30 cellular contexts compared by ENCODE assay signal in genomic region chr1:81573458-81573857, GRCh38.
"Had no signal": no experiment of that assay in that cellular context is flagged by ENCODE, and none has a peak within 500 bp of the region (broad histone marks: within the 10 kb centered on the region; RNA-seq: fewer than 3 reads in every experiment).

No MANE protein-coding gene starts in this region.

- H3K4me1 Mint-ChIP-seq: activated CD4-positive, alpha-beta T cell treated with anti-CD3 and anti-CD28 coated beads for 36 hours; activated CD4-positive, alpha-beta T cell treated with anti-CD3 and anti-CD28 coated beads, Interleukin-2, amount 10 ng/mL, durations not matched to agents 24 days and 14 days; activated CD8-positive, alpha-beta memory T cell treated with anti-CD3 and anti-CD28 coated beads, Interleukin-2, amount 10 ng/mL, durations not matched to agents 7 days and 5 days; activated naive CD4-positive, alpha-beta T cell treated with anti-CD3 and anti-CD28 coated beads, Interleukin-2, amount 50 U/mL, for 24 hours; activated naive CD8-positive, alpha-beta T cell treated with anti-CD3 and anti-CD28 coated beads for 36 hours; activated naive CD8-positive, alpha-beta T cell treated with anti-CD3 and anti-CD28 coated beads, Interleukin-2, amount 50 U/mL, for 24 hours; T-helper 17 cell had no signal

- H3K27ac ChIP-seq: adrenal gland, body of pancreas, colonic mucosa had no signal

- H3K9me3 ChIP-seq: adrenal gland, body of pancreas, colonic mucosa had no signal

- H3K36me3 ChIP-seq: adrenal gland, colonic mucosa had no signal

- H3K36me3 Mint-ChIP-seq: activated CD4-positive, alpha-beta memory T cell treated with anti-CD3 and anti-CD28 coated beads for 36 hours; activated CD8-positive, alpha-beta memory T cell treated with anti-CD3 and anti-CD28 coated beads, Interleukin-2, amount 10 ng/mL, durations not matched to agents 7 days and 5 days; activated naive CD4-positive, alpha-beta T cell treated with anti-CD3 and anti-CD28 coated beads, Interleukin-2, amount 50 U/mL, for 24 hours; activated naive CD8-positive, alpha-beta T cell treated with anti-CD3 and anti-CD28 coated beads for 36 hours had no signal

- H3K27ac Mint-ChIP-seq: activated CD4-positive, alpha-beta memory T cell treated with anti-CD3 and anti-CD28 coated beads for 36 hours; activated CD4-positive, alpha-beta T cell treated with anti-CD3 and anti-CD28 coated beads for 36 hours; activated CD4-positive, alpha-beta T cell treated with anti-CD3 and anti-CD28 coated beads, Interleukin-2, amount 10 ng/mL, durations not matched to agents 24 days and 14 days; activated CD8-positive, alpha-beta memory T cell treated with anti-CD3 and anti-CD28 coated beads, Interleukin-2, amount 10 ng/mL, durations not matched to agents 7 days and 5 days; activated CD8-positive, alpha-beta T cell treated with anti-CD3 and anti-CD28 coated beads, Interleukin-2, amount 10 ng/mL, durations not matched to agents 7 days and 5 days; activated naive CD4-positive, alpha-beta T cell treated with anti-CD3 and anti-CD28 coated beads for 36 hours; activated naive CD4-positive, alpha-beta T cell treated with anti-CD3 and anti-CD28 coated beads, Interleukin-2, amount 50 U/mL, for 24 hours; activated naive CD8-positive, alpha-beta T cell treated with anti-CD3 and anti-CD28 coated beads for 36 hours; activated naive CD8-positive, alpha-beta T cell treated with anti-CD3 and anti-CD28 coated beads, Interleukin-2, amount 50 U/mL, for 24 hours; activated T-helper 1 cell treated with anti-CD3 and anti-CD28 coated beads, Interleukin-12 subunit alpha, Interleukin-12 subunit beta, Interleukin-2, Interleukin-4 antibody, amounts not matched to agents 30 ng/mL and 10 ng/mL and 1 ng/mL, durations not matched to agents 14 hours and 24 hours and 36 hours; activated T-helper 2 cell treated with anti-CD3 and anti-CD28 coated beads, Interferon-gamma antibody, Interleukin-2, Interleukin-4, amounts not matched to agents 10 μg/mL and 5 μg/mL and 100 μg/mL, durations not matched to agents 14 hours and 24 hours and 36 hours; T-helper 17 cell had no signal

- H3K4me3 ChIP-seq: adrenal gland, body of pancreas, colonic mucosa had no signal

- H3K4me1 ChIP-seq: adrenal gland, body of pancreas, colonic mucosa had no signal

- ATAC-seq: activated CD4-positive, alpha-beta T cell treated with anti-CD3 and anti-CD28 coated beads for 36 hours; activated CD8-positive, alpha-beta memory T cell treated with anti-CD3 and anti-CD28 coated beads, Interleukin-2, amount 10 ng/mL, durations not matched to agents 7 days and 5 days; activated CD8-positive, alpha-beta T cell treated with anti-CD3 and anti-CD28 coated beads, Interleukin-2, amount 10 ng/mL, durations not matched to agents 7 days and 5 days; activated naive CD8-positive, alpha-beta T cell treated with anti-CD3 and anti-CD28 coated beads, Interleukin-2, amount 50 U/mL, for 24 hours; body of pancreas; esophagus mucosa; T-helper 17 cell had no signal

- H3K27me3 ChIP-seq: adrenal gland, body of pancreas, colonic mucosa had no signal

- H3K4me3 Mint-ChIP-seq: activated CD4-positive, alpha-beta memory T cell treated with anti-CD3 and anti-CD28 coated beads for 36 hours; activated CD4-positive, alpha-beta T cell treated with anti-CD3 and anti-CD28 coated beads for 36 hours; activated CD4-positive, alpha-beta T cell treated with anti-CD3 and anti-CD28 coated beads, Interleukin-2, amount 10 ng/mL, durations not matched to agents 24 days and 14 days; activated CD8-positive, alpha-beta memory T cell treated with anti-CD3 and anti-CD28 coated beads, Interleukin-2, amount 10 ng/mL, durations not matched to agents 7 days and 5 days; activated CD8-positive, alpha-beta T cell treated with anti-CD3 and anti-CD28 coated beads, Interleukin-2, amount 10 ng/mL, durations not matched to agents 7 days and 5 days; activated naive CD4-positive, alpha-beta T cell treated with anti-CD3 and anti-CD28 coated beads for 36 hours; activated naive CD4-positive, alpha-beta T cell treated with anti-CD3 and anti-CD28 coated beads, Interleukin-2, amount 50 U/mL, for 24 hours; activated naive CD8-positive, alpha-beta T cell treated with anti-CD3 and anti-CD28 coated beads for 36 hours; activated naive CD8-positive, alpha-beta T cell treated with anti-CD3 and anti-CD28 coated beads, Interleukin-2, amount 50 U/mL, for 24 hours; activated T-helper 1 cell treated with anti-CD3 and anti-CD28 coated beads, Interleukin-12 subunit alpha, Interleukin-12 subunit beta, Interleukin-2, Interleukin-4 antibody, amounts not matched to agents 30 ng/mL and 10 ng/mL and 1 ng/mL, durations not matched to agents 14 hours and 24 hours and 36 hours; T-helper 17 cell had no signal

- DNase-seq: activated CD4-positive, alpha-beta memory T cell treated with anti-CD3 and anti-CD28 coated beads for 36 hours; activated CD4-positive, alpha-beta T cell treated with anti-CD3 and anti-CD28 coated beads for 36 hours; activated CD4-positive, alpha-beta T cell treated with anti-CD3 and anti-CD28 coated beads, Interleukin-2, amount 10 ng/mL, durations not matched to agents 24 days and 14 days; activated CD4-positive, CD25-positive, alpha-beta regulatory T cell; activated CD4-positive, CD25-positive, alpha-beta regulatory T cell treated with anti-CD3 and anti-CD28 coated beads, Interleukin-2, amount 50 U/mL, for 72 hours; activated CD8-positive, alpha-beta memory T cell treated with anti-CD3 and anti-CD28 coated beads, Interleukin-2, amount 10 ng/mL, durations not matched to agents 7 days and 5 days; activated CD8-positive, alpha-beta memory T cell treated with anti-CD3 and anti-CD28 coated beads, Interleukin-2, amount 50 U/mL, for 4 hours; activated CD8-positive, alpha-beta T cell treated with anti-CD3 and anti-CD28 coated beads, Interleukin-2, amount 10 ng/mL, durations not matched to agents 7 days and 5 days; activated effector memory CD4-positive, alpha-beta T cell treated with anti-CD3 and anti-CD28 coated beads, Interleukin-2, amount 50 U/mL, for 16 hours; activated naive CD4-positive, alpha-beta T cell treated with anti-CD3 and anti-CD28 coated beads for 36 hours; activated naive CD8-positive, alpha-beta T cell treated with anti-CD3 and anti-CD28 coated beads for 36 hours; activated naive CD8-positive, alpha-beta T cell treated with anti-CD3 and anti-CD28 coated beads, Interleukin-2, amount 50 U/mL, for 24 hours; activated T-cell treated with anti-CD3 and anti-CD28 coated beads, Interleukin-2, amount 50 U/mL, for 1 hour; activated T-cell treated with anti-CD3 and anti-CD28 coated beads, Interleukin-2, amount 50 U/mL, for 48 hours; adrenal gland; amygdala; aorta; body of pancreas; central memory CD4-positive, alpha-beta T cell; cerebellar nuclear complex; colonic mucosa; effector CD8-positive, alpha-beta T cell; foreskin fibroblast; head of caudate nucleus; T-helper 1 cell; T-helper 17 cell had no signal

- H3K27me3 Mint-ChIP-seq: activated CD4-positive, alpha-beta memory T cell treated with anti-CD3 and anti-CD28 coated beads for 36 hours; activated CD4-positive, alpha-beta T cell treated with anti-CD3 and anti-CD28 coated beads for 36 hours; activated CD4-positive, alpha-beta T cell treated with anti-CD3 and anti-CD28 coated beads, Interleukin-2, amount 10 ng/mL, durations not matched to agents 24 days and 14 days; activated CD8-positive, alpha-beta memory T cell treated with anti-CD3 and anti-CD28 coated beads, Interleukin-2, amount 10 ng/mL, durations not matched to agents 7 days and 5 days; activated naive CD4-positive, alpha-beta T cell treated with anti-CD3 and anti-CD28 coated beads, Interleukin-2, amount 50 U/mL, for 24 hours; activated naive CD8-positive, alpha-beta T cell treated with anti-CD3 and anti-CD28 coated beads for 36 hours; activated naive CD8-positive, alpha-beta T cell treated with anti-CD3 and anti-CD28 coated beads, Interleukin-2, amount 50 U/mL, for 24 hours; T-helper 17 cell had no signal

- H3K9me3 Mint-ChIP-seq: activated CD4-positive, alpha-beta memory T cell treated with anti-CD3 and anti-CD28 coated beads for 36 hours; activated CD4-positive, alpha-beta T cell treated with anti-CD3 and anti-CD28 coated beads, Interleukin-2, amount 10 ng/mL, durations not matched to agents 24 days and 14 days; activated naive CD4-positive, alpha-beta T cell treated with anti-CD3 and anti-CD28 coated beads for 36 hours; activated naive CD4-positive, alpha-beta T cell treated with anti-CD3 and anti-CD28 coated beads, Interleukin-2, amount 50 U/mL, for 24 hours; activated naive CD8-positive, alpha-beta T cell treated with anti-CD3 and anti-CD28 coated beads for 36 hours; activated naive CD8-positive, alpha-beta T cell treated with anti-CD3 and anti-CD28 coated beads, Interleukin-2, amount 50 U/mL, for 24 hours; activated T-helper 1 cell treated with anti-CD3 and anti-CD28 coated beads, Interleukin-12 subunit alpha, Interleukin-12 subunit beta, Interleukin-2, Interleukin-4 antibody, amounts not matched to agents 30 ng/mL and 10 ng/mL and 1 ng/mL, durations not matched to agents 14 hours and 24 hours and 36 hours; activated T-helper 2 cell treated with anti-CD3 and anti-CD28 coated beads, Interferon-gamma antibody, Interleukin-2, Interleukin-4, amounts not matched to agents 10 μg/mL and 5 μg/mL and 100 μg/mL, durations not matched to agents 14 hours and 24 hours and 36 hours had no signal
